23 cellular contexts compared by ENCODE assay signal in the genomic region with DNA sequence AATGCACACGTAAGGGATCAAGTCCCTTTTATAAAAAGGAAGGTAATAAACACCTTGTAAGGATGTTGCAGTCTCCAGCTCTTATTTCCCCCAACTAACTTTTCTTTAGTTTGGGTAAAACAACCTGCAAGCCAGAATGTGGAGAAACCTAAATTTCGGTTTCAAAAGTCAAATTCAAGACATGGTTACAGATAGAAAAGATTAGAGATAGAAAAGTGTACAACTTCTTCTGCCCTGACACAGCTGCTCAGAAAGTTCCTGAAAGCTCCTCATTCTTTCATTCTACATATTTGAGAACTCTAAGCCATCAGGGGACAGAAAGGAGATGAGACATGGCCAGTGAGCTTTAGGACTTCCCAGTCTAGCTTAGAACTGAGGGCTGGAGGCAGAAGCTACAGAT.
A peak's percentile ranks its signal among the peaks of the same experiment; 100 is the strongest.
DNase-seq lines count a peak whose midpoint lies in the region; TF ChIP-seq lines count a peak whose summit lies in the region.
"Had no signal": no experiment of that assay in that cellular context is flagged by ENCODE, and none has a peak within 500 bp of the region (broad histone marks: within the 10 kb centered on the region; RNA-seq: fewer than 3 reads in every experiment).

No MANE protein-coding gene starts in this region.

- H4K20me1 ChIP-seq in MM.1S (ENCODE audit: insufficient read depth, low read length): no peaks in the 10 kb centered on the region
- H4K20me1 ChIP-seq in OCI-LY3 (ENCODE audit: insufficient read depth, low read length): no peaks in the 10 kb centered on the region
- no peaks in the 10 kb centered on the region for H4K20me1 ChIP-seq in neural progenitor cell (ENCODE audit: low read depth)
- H4K20me1 ChIP-seq in smooth muscle cell (ENCODE audit: low read depth): no peaks in the 10 kb centered on the region
- H4K20me1 ChIP-seq: BLaER1 had no signal

- H3K27me3 Mint-ChIP-seq in neural progenitor cell (ENCODE audit: insufficient read depth, low read depth): no peaks in the 10 kb centered on the region
- H3K27me3 Mint-ChIP-seq: CD4-positive, alpha-beta memory T cell; CD4-positive, CD25-positive, alpha-beta regulatory T cell; CD8-positive, alpha-beta memory T cell had no signal

- H3K4me1 Mint-ChIP-seq in neural progenitor cell: peaks cover 19% of the 10 kb centered on the region
- H3K4me1 Mint-ChIP-seq: CD14-positive monocyte; CD4-positive, alpha-beta memory T cell; CD4-positive, CD25-positive, alpha-beta regulatory T cell; CD8-positive, alpha-beta memory T cell had no signal

- peak; percentile 51 for DNase-seq in MM.1S
- no peak for DNase-seq in neural progenitor cell (ENCODE audit: low spot score)
- DNase-seq in smooth muscle cell (lab: John Stamatoyannopoulos, UW; ENCODE audit: unreplicated experiment): no peak
- DNase-seq in GOT3 (lab: John Stamatoyannopoulos, UW): no peak
- DNase-seq in stimulated activated naive CD4-positive, alpha-beta T cell treated with Interleukin-2 at 50 U/mL for 16 hours (lab: John Stamatoyannopoulos, UW): no peak
- no peak for DNase-seq in HCEC 1CT
- DNase-seq in colonic mucosa: no peak
- DNase-seq: 8988T; ACHN; BE2C; C1 segment of cervical spinal cord; CD4-positive, alpha-beta memory T cell; CD4-positive, CD25-positive, alpha-beta regulatory T cell; CD8-positive, alpha-beta memory T cell; COR-L47; DMS 273 treated with DMSO at 0.1 percent for 48 hours; DMS153; DMS53; DMS79 treated with DMSO at 0.1 percent for 48 hours; GF-D8 had no signal

- peak overlapping the region; percentile 51 for H2AFZ ChIP-seq in MM.1S (ENCODE audit: low read length)
- 0 out of 2 replicates have a peak overlapping the region, but pooled peaks have one; percentile 26 for H2AFZ ChIP-seq in OCI-LY3 (ENCODE audit: low read depth, low read length)
- peak overlapping the region; percentile 7 for H2AFZ ChIP-seq in neural progenitor cell (replicated peaks)
- H2AFZ ChIP-seq in smooth muscle cell (ENCODE audit: low read depth): peak overlapping the region; percentile 4

- no peaks in the 10 kb centered on the region for H3K9me3 Mint-ChIP-seq in neural progenitor cell
- H3K9me3 Mint-ChIP-seq: CD4-positive, alpha-beta memory T cell; CD8-positive, alpha-beta memory T cell had no signal

- H3K27me3 ChIP-seq in MM.1S (replicated peaks; ENCODE audit: insufficient read depth, low read length): no peaks in the 10 kb centered on the region
- H3K27me3 ChIP-seq in OCI-LY3 (ENCODE audit: low read depth, low read length): no peaks in the 10 kb centered on the region
- no peaks in the 10 kb centered on the region for H3K27me3 ChIP-seq in neural progenitor cell
- H3K27me3 ChIP-seq in smooth muscle cell (ENCODE audit: low read depth): no peaks in the 10 kb centered on the region
- no peaks in the 10 kb centered on the region for H3K27me3 ChIP-seq in colonic mucosa
- H3K27me3 ChIP-seq: BE2C, BLaER1 had no signal

- H3K27ac ChIP-seq in MM.1S (ENCODE audit: low read length): peak overlapping the region; percentile 50; the same call in 1 of the 2 replicates
- no peak overlapping the region for H3K27ac ChIP-seq in OCI-LY3 (ENCODE audit: low read length)
- H3K27ac ChIP-seq in neural progenitor cell: no peak overlapping the region
- no peak overlapping the region for H3K27ac ChIP-seq in smooth muscle cell (ENCODE audit: low read depth)
- no peak overlapping the region for H3K27ac ChIP-seq in colonic mucosa
- H3K27ac ChIP-seq: BLaER1 had no signal

- no peak overlapping the region for H3K27ac Mint-ChIP-seq in neural progenitor cell
- H3K27ac Mint-ChIP-seq: CD14-positive monocyte; CD4-positive, alpha-beta memory T cell; CD4-positive, CD25-positive, alpha-beta regulatory T cell; CD8-positive, alpha-beta memory T cell had no signal

- no peaks in the 10 kb centered on the region for H3K36me3 Mint-ChIP-seq in neural progenitor cell
- H3K36me3 Mint-ChIP-seq: CD14-positive monocyte; CD4-positive, alpha-beta memory T cell; CD4-positive, CD25-positive, alpha-beta regulatory T cell; CD8-positive, alpha-beta memory T cell had no signal

- peaks cover 36% of the 10 kb centered on the region for H3K4me1 ChIP-seq in MM.1S (ENCODE audit: low read length)
- H3K4me1 ChIP-seq in OCI-LY3 (ENCODE audit: low read length): peaks cover 11% of the 10 kb centered on the region
- H3K4me1 ChIP-seq in neural progenitor cell: peaks cover 21% of the 10 kb centered on the region
- peaks cover 14% of the 10 kb centered on the region for H3K4me1 ChIP-seq in smooth muscle cell (ENCODE audit: low read depth)
- no peaks in the 10 kb centered on the region for H3K4me1 ChIP-seq in colonic mucosa
- H3K4me1 ChIP-seq: BE2C, BLaER1 had no signal

- no peaks in the 10 kb centered on the region for H3K9me2 ChIP-seq in MM.1S (replicated peaks; ENCODE audit: insufficient read depth, low read length)

- H3K36me3 ChIP-seq in MM.1S (replicated peaks; ENCODE audit: insufficient read depth, low read length): no peaks in the 10 kb centered on the region
- H3K36me3 ChIP-seq in OCI-LY3 (replicated peaks; ENCODE audit: low read depth, low read length): no peaks in the 10 kb centered on the region
- no peaks in the 10 kb centered on the region for H3K36me3 ChIP-seq in neural progenitor cell
- no peaks in the 10 kb centered on the region for H3K36me3 ChIP-seq in smooth muscle cell (ENCODE audit: low read depth)
- no peaks in the 10 kb centered on the region for H3K36me3 ChIP-seq in colonic mucosa
- H3K36me3 ChIP-seq: BE2C, BLaER1 had no signal

- no peaks in the 10 kb centered on the region for H3K9me3 ChIP-seq in MM.1S (replicated peaks; ENCODE audit: insufficient read depth, low read length)
- no peaks in the 10 kb centered on the region for H3K9me3 ChIP-seq in OCI-LY3 (ENCODE audit: insufficient read depth, low read length)
- H3K9me3 ChIP-seq in neural progenitor cell (ENCODE audit: low read depth): no peaks in the 10 kb centered on the region
- H3K9me3 ChIP-seq in smooth muscle cell (replicated peaks; ENCODE audit: low read depth): no peaks in the 10 kb centered on the region
- H3K9me3 ChIP-seq in colonic mucosa: no peaks in the 10 kb centered on the region
- H3K9me3 ChIP-seq: BE2C, BLaER1 had no signal

- H3K4me3 ChIP-seq in MM.1S (ENCODE audit: low read length): peak overlapping the region; percentile 13; the same call in 1 of the 2 replicates
- no peak overlapping the region for H3K4me3 ChIP-seq in OCI-LY3 (ENCODE audit: low read length)
- H3K4me3 ChIP-seq in neural progenitor cell: no peak overlapping the region
- no peak overlapping the region for H3K4me3 ChIP-seq in smooth muscle cell
- H3K4me3 ChIP-seq in colonic mucosa: no peak overlapping the region
- H3K4me3 ChIP-seq: BLaER1 had no signal

- intact Hi-C loops in colonic mucosa (cut with DNase I): no loop called here

- TF ChIP-seq CTCF in MM.1S (IDR thresholded peaks at IDR 0.05; ENCODE audit: low read length) (no peak), OCI-LY3 (IDR thresholded peaks at IDR 0.05; ENCODE audit: low read depth, low read length) (no peak), neural progenitor cell (IDR thresholded peaks at IDR 0.05) (no peak), smooth muscle cell (IDR thresholded peaks at IDR 0.05; ENCODE audit: borderline replicate concordance, insufficient read depth, poor library complexity, severe bottlenecking) (no peak), colonic mucosa (IDR thresholded peaks at IDR 0.05) (no peak)

- no peak overlapping the region for H3K4me3 Mint-ChIP-seq in neural progenitor cell
- H3K4me3 Mint-ChIP-seq: CD14-positive monocyte; CD4-positive, alpha-beta memory T cell; CD4-positive, CD25-positive, alpha-beta regulatory T cell; CD8-positive, alpha-beta memory T cell had no signal

- H3K79me2 ChIP-seq in MM.1S (ENCODE audit: low read length) (no peaks in the 10 kb centered on the region), OCI-LY3 (ENCODE audit: low read length) (no peaks in the 10 kb centered on the region), neural progenitor cell (ENCODE audit: low read depth) (no peaks in the 10 kb centered on the region), smooth muscle cell (ENCODE audit: low read depth) (no peaks in the 10 kb centered on the region)

- H3K9ac ChIP-seq in MM.1S (ENCODE audit: low read length) (no peak overlapping the region), OCI-LY3 (ENCODE audit: low read length) (no peak overlapping the region), neural progenitor cell (no peak overlapping the region), smooth muscle cell (ENCODE audit: low read depth) (no peak overlapping the region), colonic mucosa (ENCODE audit: low read depth in 2 of 2, low read length in 2 of 2) (no peak overlapping the region)
- H3K9ac ChIP-seq: BLaER1 had no signal

- H3F3A ChIP-seq in MM.1S (ENCODE audit: insufficient read depth, low read length) (peaks cover 8% of the 10 kb centered on the region), neural progenitor cell (ENCODE audit: low read depth) (no peaks in the 10 kb centered on the region), smooth muscle cell (ENCODE audit: low read depth) (no peaks in the 10 kb centered on the region)

- H3K4me2 ChIP-seq in MM.1S (ENCODE audit: low read depth, low read length) (peak overlapping the region; percentile 35), OCI-LY3 (ENCODE audit: low read length) (no peak overlapping the region), neural progenitor cell (no peak overlapping the region), smooth muscle cell (no peak overlapping the region)
- H3K4me2 ChIP-seq: BLaER1 had no signal

- WGBS in smooth muscle cell (ENCODE audit: low lambda C conversion rate): 89% methylated on average over 2 of the region's 2 CpGs
